In the genomic region with DNA sequence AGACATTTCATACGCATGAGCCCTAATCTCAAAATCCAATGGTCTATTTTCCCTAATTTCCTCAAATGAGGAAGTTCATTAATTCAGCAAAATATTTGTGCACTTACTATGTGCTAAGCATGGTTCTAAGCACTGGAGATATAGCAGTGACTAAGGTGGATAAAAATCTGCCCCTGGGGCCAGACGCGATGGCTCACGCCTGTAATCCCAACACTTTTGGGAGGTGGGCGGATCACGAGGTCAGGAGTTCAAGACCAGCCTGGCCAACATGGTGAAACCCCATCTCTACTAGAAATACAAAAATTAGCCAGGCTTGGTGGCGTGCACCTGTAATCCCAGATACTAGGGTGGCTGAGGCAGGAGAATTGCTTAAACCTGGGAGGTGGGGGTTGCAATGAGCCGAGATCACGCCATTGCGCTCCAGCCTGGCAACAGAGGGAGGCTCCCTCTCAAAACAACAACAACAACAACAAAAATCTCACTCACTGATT, we compare ENCODE assay signal across 11 cellular contexts. TPM values are rescaled to one million over a fixed set of nuclear protein-coding genes. Genes with fewer than 3 reads are reported as not detected.
A peak's percentile ranks its signal among the peaks of the same experiment; 100 is the strongest.
DNase-seq lines count a peak whose midpoint lies in the region; ATAC-seq, FAIRE-seq and TF ChIP-seq lines count a peak whose summit lies in the region.
"Had no signal": no experiment of that assay in that cellular context is flagged by ENCODE, and none has a peak within 500 bp of the region (broad histone marks: within the 10 kb centered on the region; RNA-seq: fewer than 3 reads in every experiment).

No MANE protein-coding gene starts in this region.

- FAIRE-seq in keratinocyte (lab: Jason Lieb, UNC) = no peak
- FAIRE-seq in GM12892 (lab: Jason Lieb, UNC) = no peak

- no peaks in the 10 kb centered on the region for H4K20me1 ChIP-seq in keratinocyte (ENCODE audit: control insufficient read depth, extremely low read depth, insufficient read depth, low read length)

- H3K9ac ChIP-seq in keratinocyte (ENCODE audit: control insufficient read depth, extremely low read depth, insufficient read depth, low read length) = peak overlapping the region; percentile 51

- no peak for ATAC-seq in left cardiac atrium
- no peak for ATAC-seq in GM21723 (IDR thresholded peaks at IDR 0.05; ENCODE audit: unreplicated experiment)

- WGBS in thyroid gland, 2 donors = 76 to 86% methylated on average over 10 of the region's 10 CpGs

- H3K36me3 ChIP-seq in cardiac muscle cell (peaks cover 25% of the 10 kb centered on the region), WERI-Rb-1 (peaks cover 28% of the 10 kb centered on the region), keratinocyte (ENCODE audit: control insufficient read depth in 2 of 2, extremely low read depth in 1 of 2, insufficient read depth in 2 of 2, low read length in 2 of 2) (peaks cover 19 to 32% of the 10 kb centered on the region in 2 experiments), thyroid gland (peaks cover 24 to 29% of the 10 kb centered on the region in 2 donors)

- peaks cover 10% of the 10 kb centered on the region for H3K4me1 ChIP-seq in cardiac muscle cell (ENCODE audit: low read depth)
- H3K4me1 ChIP-seq in keratinocyte (ENCODE audit: control insufficient read depth, extremely low read depth, insufficient read depth, low read length) = peaks cover 15% of the 10 kb centered on the region
- peaks cover 0 to 23% of the 10 kb centered on the region in 2 donors for H3K4me1 ChIP-seq in thyroid gland

- TF ChIP-seq POLR2A in thyroid gland (IDR thresholded peaks at IDR 0.05) (no peak), GM12892 (IDR thresholded peaks at IDR 0.05; ENCODE audit: low read depth, low read length) (no peak)

- H3K4me3 ChIP-seq in cardiac muscle cell (no peak overlapping the region), WERI-Rb-1 (ENCODE audit: low read depth, low read length) (no peak overlapping the region), keratinocyte (ENCODE audit: control insufficient read depth in 2 of 3, extremely low read depth in 1 of 3, insufficient read depth in 2 of 3, low read depth in 1 of 3, low read length in 3 of 3) (no peak overlapping the region), thyroid gland (replicated peaks in 1 of 3) (no peak overlapping the region)

- H3K27me3 ChIP-seq in cardiac muscle cell = no peaks in the 10 kb centered on the region
- no peaks in the 10 kb centered on the region for H3K27me3 ChIP-seq in WERI-Rb-1 (ENCODE audit: insufficient read depth, low read depth, severe bottlenecking)
- no peaks in the 10 kb centered on the region for H3K27me3 ChIP-seq in keratinocyte (ENCODE audit: control insufficient read depth, extremely low read depth, insufficient read depth, low read length)
- no peaks in the 10 kb centered on the region for H3K27me3 ChIP-seq in thyroid gland

- peaks cover 6% of the 10 kb centered on the region for H3K79me2 ChIP-seq in keratinocyte (ENCODE audit: control insufficient read depth, insufficient read depth, low read length)

- no peak overlapping the region for H2AFZ ChIP-seq in keratinocyte (ENCODE audit: control insufficient read depth, low read length)

- H3K9me3 ChIP-seq in cardiac muscle cell (ENCODE audit: low read depth) (no peaks in the 10 kb centered on the region), WERI-Rb-1 (ENCODE audit: severe bottlenecking) (no peaks in the 10 kb centered on the region), keratinocyte (ENCODE audit: control insufficient read depth, low read depth, low read length) (no peaks in the 10 kb centered on the region), thyroid gland (no peaks in the 10 kb centered on the region)

- no peaks in the 10 kb centered on the region for H3K9me1 ChIP-seq in keratinocyte (ENCODE audit: control insufficient read depth, extremely low read depth, insufficient read depth, low read length)

- H3K27ac ChIP-seq in cardiac muscle cell = peak overlapping the region; percentile 56
- peak overlapping the region; percentile 92 for H3K27ac ChIP-seq in WERI-Rb-1
- H3K27ac ChIP-seq in keratinocyte (ENCODE audit: control insufficient read depth, insufficient read depth, low read length) = peak overlapping the region; percentile 89
- H3K27ac ChIP-seq in thyroid gland = peak overlapping the region; percentile 52 to 87 (median 73)

- intact Hi-C loops in left cardiac atrium (cut with DNase I) = no loop called here
- intact Hi-C loops in thyroid gland (cut with DNase I) = no loop called here

- no peak for DNase-seq in cardiac muscle cell (ENCODE audit: low read depth in 1 of 2, low spot score in 1 of 2)
- no peak for DNase-seq in left cardiac atrium
- DNase-seq in WERI-Rb-1 = peak; percentile 25
- no peak for DNase-seq in keratinocyte (ENCODE audit: low read depth, low spot score)
- no peak for DNase-seq in thyroid gland
- no peak for DNase-seq in NCI-H526 (lab: John Stamatoyannopoulos, UW)
- DNase-seq in GM12892 (ENCODE audit: insufficient read length) = no peak
- DNase-seq: amygdala; NCI-H1930; NK-92 treated with Interleukin-12 subunit alpha and Interleukin-12 subunit beta, amount 100 ng/mL, for 24 hours had no signal

- dilution Hi-C loops in keratinocyte (cut with MboI; ENCODE audit: extremely low pct_ligation_motif_present, low sequenced_read_pairs) = no loop called here

- H3K4me2 ChIP-seq in keratinocyte (ENCODE audit: control insufficient read depth, extremely low read depth, insufficient read depth, low read depth, low read length) = peak overlapping the region; percentile 42

- TF ChIP-seq CTCF in cardiac muscle cell (IDR thresholded peaks at IDR 0.05; ENCODE audit: low read depth, low read length) (no peak), WERI-Rb-1 (IDR thresholded peaks at IDR 0.05; ENCODE audit: low read depth, low read length) (no peak), keratinocyte (optimal IDR thresholded peaks at IDR 0.05 in 1 of 3, IDR thresholded peaks at IDR 0.05 in 1 of 3, conservative IDR thresholded peaks at IDR 0.05 in 1 of 3; ENCODE audit: extremely low read depth in 1 of 3, insufficient read depth in 2 of 3, low read length in 3 of 3) (no peak), thyroid gland (IDR thresholded peaks at IDR 0.05) (no peak)

RNA-seq across cellular contexts. Expression of a gene that starts 4.3 kb away (rescaled TPM):
- total RNA-seq in cardiac muscle cell (29.6 and 30.1 TPM in 2 replicates), left cardiac atrium (10 to 100 TPM; 18.3 to 20.3 TPM), thyroid gland (10 to 100 TPM; 17.7 to 39.1 (median 30.6) TPM)
- polyA plus RNA-seq in cardiac muscle cell (30.8 and 39.9 TPM in 2 replicates), keratinocyte (14.3 to 30.6 TPM (median 18.2 TPM) in 3 replicates)
- polyA plus RNA-seq in keratinocyte (2011; ENCODE audit: low read depth) = 7.8 TPM
- polyA plus RNA-seq in keratinocyte (2011; cell fraction: cytosol; rRNA removed) = 12.1 and 26.0 TPM in 2 replicates
- 62.3 and 86.3 TPM in 2 replicates for polyA plus RNA-seq in keratinocyte (2011; cell fraction: nucleus; rRNA removed)
- 24.6 and 25.7 TPM in 2 replicates for polyA plus RNA-seq in keratinocyte (2012; ENCODE audit: low replicate concordance)
- 9.2 to 23.0 TPM (median 13.7 TPM) in 3 replicates for polyA minus RNA-seq in keratinocyte
- polyA minus RNA-seq in keratinocyte (2011; cell fraction: cytosol; rRNA and poly(A)+ RNA removed) = 28.6 TPM
- polyA minus RNA-seq in keratinocyte (2011; cell fraction: nucleus; rRNA and poly(A)+ RNA removed) = 12.9 and 15.0 TPM in 2 replicates
- 24.8 TPM for polyA plus RNA-seq in GM12892 (2012; ENCODE audit: missing spikeins)

RNA-seq across cellular contexts. Expression of a gene that starts 34.8 kb away (rescaled TPM):
- total RNA-seq in cardiac muscle cell (86.7 and 89.7 TPM in 2 replicates), left cardiac atrium (100 to 1,000 TPM; 442 to 451 TPM), thyroid gland (100 to 1,000 TPM in 2 of 4 donors, 10 to 100 TPM in 2; 80.0 to 131 (median 111) TPM)
- polyA plus RNA-seq in cardiac muscle cell (82.6 and 83.8 TPM in 2 replicates), keratinocyte (85.4 to 102 TPM (median 94.3 TPM) in 3 replicates)
- 44.3 TPM for polyA plus RNA-seq in keratinocyte (2011; ENCODE audit: low read depth)
- 69.6 and 77.6 TPM in 2 replicates for polyA plus RNA-seq in keratinocyte (2011; cell fraction: cytosol; rRNA removed)
- polyA plus RNA-seq in keratinocyte (2011; cell fraction: nucleus; rRNA removed) = 125 and 133 TPM in 2 replicates
- polyA plus RNA-seq in keratinocyte (2012; ENCODE audit: low replicate concordance) = 60.7 and 121 TPM in 2 replicates
- polyA minus RNA-seq in keratinocyte = 118 to 135 TPM (median 122 TPM) in 3 replicates
- polyA minus RNA-seq in keratinocyte (2011; cell fraction: cytosol; rRNA and poly(A)+ RNA removed) = 69.6 TPM
- 60.4 and 91.8 TPM in 2 replicates for polyA minus RNA-seq in keratinocyte (2011; cell fraction: nucleus; rRNA and poly(A)+ RNA removed)
- polyA plus RNA-seq in GM12892 (2012; ENCODE audit: missing spikeins) = 23.2 TPM

RNA-seq across cellular contexts. Expression of a gene that starts 48.1 kb away (rescaled TPM):
- total RNA-seq in cardiac muscle cell (0.06 TPM in 1 of 2 replicates, not detected in the other), left cardiac atrium (1 to 10 TPM; 2.2 to 3.3 TPM), thyroid gland (not detected)
- polyA plus RNA-seq in cardiac muscle cell (0.11 TPM in 1 of 2 replicates, not detected in the other), keratinocyte (0.02 to 0.09 TPM (median 0.03 TPM) in 3 replicates)
- not detected for polyA plus RNA-seq in keratinocyte (2011; ENCODE audit: low read depth)
- 0.01 and 0.04 TPM in 2 replicates for polyA plus RNA-seq in keratinocyte (2011; cell fraction: cytosol; rRNA removed)
- 0.09 TPM in 2 replicates for polyA plus RNA-seq in keratinocyte (2011; cell fraction: nucleus; rRNA removed)
- not detected in 2 replicates for polyA plus RNA-seq in keratinocyte (2012; ENCODE audit: low replicate concordance)
- 0.20 TPM in 1 of 3 replicates, not detected in the others for polyA minus RNA-seq in keratinocyte
- polyA minus RNA-seq in keratinocyte (2011; cell fraction: cytosol; rRNA and poly(A)+ RNA removed) = not detected
- polyA minus RNA-seq in keratinocyte (2011; cell fraction: nucleus; rRNA and poly(A)+ RNA removed) = not detected in 2 replicates
- 45.9 TPM for polyA plus RNA-seq in GM12892 (2012; ENCODE audit: missing spikeins)
